16 cellular contexts compared by ENCODE assay signal in genomic region chr1:229140018-229140417, GRCh38.
"Had no signal": no experiment of that assay in that cellular context is flagged by ENCODE, and none has a peak within 500 bp of the region (broad histone marks: within the 10 kb centered on the region; RNA-seq: fewer than 3 reads in every experiment).

No MANE protein-coding gene starts in this region.

- H3K4me3 Mint-ChIP-seq: mesothelial cell of epicardium had no signal

- ATAC-seq: gastrocnemius medialis, heart right ventricle, left colon, lower lobe of right lung had no signal

- FAIRE-seq: islet of Langerhans had no signal

- H3K36me3 Mint-ChIP-seq: mesothelial cell of epicardium had no signal

- H3K27me3 Mint-ChIP-seq: activated CD4-positive, alpha-beta memory T cell treated with anti-CD3 and anti-CD28 coated beads for 36 hours; activated CD4-positive, alpha-beta T cell treated with anti-CD3 and anti-CD28 coated beads for 36 hours had no signal

- DNase-seq: activated gamma-delta T cell treated with Interleukin-2 at 50 U/mL for 16 hours, erythroblast, gastrocnemius medialis, heart right ventricle, left colon, lower lobe of right lung, ovary, sigmoid colon, spleen, thyroid gland had no signal

- H3K27ac Mint-ChIP-seq: activated CD4-positive, alpha-beta memory T cell treated with anti-CD3 and anti-CD28 coated beads for 36 hours; activated CD4-positive, alpha-beta T cell treated with anti-CD3 and anti-CD28 coated beads for 36 hours; activated T-cell treated with anti-CD3 and anti-CD28 coated beads, Interleukin-2, amount 50 U/mL, for 72 hours; mesothelial cell of epicardium; T-helper 1 cell treated with Interleukin-12 subunit alpha and Interleukin-12 subunit beta and Interleukin-4 antibody, amounts not matched to agents 30 μg/mL and 1 μg/mL, for 36 hours had no signal
